ENCODE assay signal across 8 cellular contexts in the genomic region with DNA sequence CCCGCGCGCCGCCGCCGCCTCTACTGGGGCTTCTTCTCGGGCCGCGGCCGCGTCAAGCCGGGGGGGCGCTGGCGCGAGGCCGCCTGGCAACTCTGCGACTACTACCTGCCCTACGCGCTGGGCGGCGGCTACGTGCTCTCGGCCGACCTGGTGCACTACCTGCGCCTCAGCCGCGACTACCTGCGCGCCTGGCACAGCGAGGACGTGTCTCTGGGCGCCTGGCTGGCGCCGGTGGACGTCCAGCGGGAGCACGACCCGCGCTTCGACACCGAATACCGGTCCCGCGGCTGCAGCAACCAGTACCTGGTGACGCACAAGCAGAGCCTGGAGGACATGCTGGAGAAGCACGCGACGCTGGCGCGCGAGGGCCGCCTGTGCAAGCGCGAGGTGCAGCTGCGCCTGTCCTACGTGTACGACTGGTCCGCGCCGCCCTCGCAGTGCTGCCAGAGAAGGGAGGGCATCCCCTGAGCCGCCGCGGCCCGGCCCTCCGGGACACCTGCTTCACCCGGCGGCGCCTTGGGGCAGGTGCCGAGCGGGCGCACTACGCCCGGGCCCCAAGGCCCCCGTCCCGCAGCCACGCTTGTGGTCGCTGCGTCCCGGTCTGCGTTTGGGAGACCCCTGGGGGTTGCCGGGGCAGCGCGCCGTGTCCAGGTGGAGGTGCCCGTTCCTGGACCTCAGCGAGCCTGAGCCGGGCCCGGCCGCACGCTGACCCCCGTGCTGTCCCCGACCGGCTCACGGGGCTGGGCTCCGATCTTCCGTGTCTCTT. TPM values are rescaled to one million over a fixed set of nuclear protein-coding genes. Genes with fewer than 3 reads are reported as not detected.
DNase-seq lines count a peak whose midpoint lies in the region; ATAC-seq and TF ChIP-seq lines count a peak whose summit lies in the region.

No MANE protein-coding gene starts in this region.

- H3K36me3 Mint-ChIP-seq in GM23338 (ENCODE audit: low read depth) = peaks cover 21% of the 10 kb centered on the region

- H3K27me3 Mint-ChIP-seq in GM23338 (ENCODE audit: insufficient read depth, low read depth, poor library complexity) = peaks cover 13% of the 10 kb centered on the region

- H3K79me2 ChIP-seq in GM23338 (replicated peaks; ENCODE audit: insufficient read depth) = peaks cover 40% of the 10 kb centered on the region

- H3K4me1 ChIP-seq in GM23338 (ENCODE audit: insufficient read depth) (peaks cover 6% of the 10 kb centered on the region), SJSA1 (replicated peaks) (peaks cover 24% of the 10 kb centered on the region), skeletal muscle tissue (ENCODE audit: control insufficient read depth in 3 of 3, insufficient read depth in 3 of 3, low read length in 3 of 3) (peaks cover 33 to 40% (median 34%) of the 10 kb centered on the region in 3 donors)

- H3K4me1 Mint-ChIP-seq in GM23338 = peaks cover 18% of the 10 kb centered on the region

- peaks cover 10% of the 10 kb centered on the region; the same call in 1 of the 2 replicates for H3F3A ChIP-seq in GM23338 (replicated peaks; ENCODE audit: low read depth)

- H3K9me2 ChIP-seq in GM23338 (ENCODE audit: insufficient read depth) = no peaks in the 10 kb centered on the region

- peaks cover 10% of the 10 kb centered on the region for H3K9me3 Mint-ChIP-seq in GM23338

- peak overlapping the region; percentile 28; the same call in 1 of the 2 replicates for H3K4me3 ChIP-seq in GM23338
- peak overlapping the region; percentile 97 for H3K4me3 ChIP-seq in SJSA1
- peak overlapping the region; percentile 56 for H3K4me3 ChIP-seq in fibroblast of the aortic adventitia (ENCODE audit: low read depth, low read length)
- peak overlapping the region; percentile 30 to 74 (median 70) for H3K4me3 ChIP-seq in skeletal muscle tissue (ENCODE audit: low read length in 3 of 3)

- H3K9me3 ChIP-seq in SJSA1 (replicated peaks) = peaks cover 5% of the 10 kb centered on the region; the same call in 1 of the 2 replicates
- no peaks in the 10 kb centered on the region for H3K9me3 ChIP-seq in skeletal muscle tissue (ENCODE audit: control insufficient read depth in 3 of 3, low read length in 3 of 3)

- DNase-seq in GM23338 (ENCODE audit: low spot score) = no peak
- DNase-seq in SJSA1 (ENCODE audit: low read depth in 1 of 2, low spot score in 2 of 2) = no peak
- no peak for DNase-seq in fibroblast of the aortic adventitia (ENCODE audit: low read depth)
- no peak for DNase-seq in DMS 273 treated with DMSO at 0.1 percent for 48 hours (lab: John Stamatoyannopoulos, UW)
- no peak for DNase-seq in OCI-M1 (lab: John Stamatoyannopoulos, UW)

- H3K27me3 ChIP-seq in GM23338 (ENCODE audit: insufficient read depth) (no peaks in the 10 kb centered on the region), SJSA1 (replicated peaks) (no peaks in the 10 kb centered on the region), skeletal muscle tissue (ENCODE audit: control insufficient read depth in 3 of 3, insufficient read depth in 3 of 3, low read length in 3 of 3) (peaks cover 11 to 15% (median 11%) of the 10 kb centered on the region in 3 donors)

- H3K4me3 Mint-ChIP-seq in GM23338 = peak overlapping the region; percentile 59

- H3K9ac ChIP-seq in skeletal muscle tissue (ENCODE audit: low read depth in 1 of 3, low read length in 3 of 3) = peak overlapping the region in 1 of 3 donors; percentile 57

- H3K27ac Mint-ChIP-seq in GM23338 = no peak overlapping the region

- no peak for ATAC-seq in GM23338
- ATAC-seq in activated CD4-positive, CD25-positive, alpha-beta regulatory T cell treated with anti-CD3 and anti-CD28 coated beads, Interleukin-2, amount 50 U/mL, for 24 hours = no peak
- no peak for ATAC-seq in HG03520 (IDR thresholded peaks at IDR 0.05; ENCODE audit: unreplicated experiment)

- no peaks in the 10 kb centered on the region for H3K36me3 ChIP-seq in GM23338 (ENCODE audit: insufficient read depth)
- peaks cover 46% of the 10 kb centered on the region for H3K36me3 ChIP-seq in SJSA1
- H3K36me3 ChIP-seq in skeletal muscle tissue (ENCODE audit: control insufficient read depth in 3 of 3, insufficient read depth in 3 of 3, low read length in 3 of 3) = peaks cover 5 to 14% (median 6%) of the 10 kb centered on the region in 3 donors

- H3K27ac ChIP-seq in GM23338 (ENCODE audit: low read depth) (no peak overlapping the region), SJSA1 (no peak overlapping the region), skeletal muscle tissue (ENCODE audit: low read depth, low read length) (no peak overlapping the region)

- TF ChIP-seq CTCF in GM23338 (conservative IDR thresholded peaks at IDR 0.05; ENCODE audit: low read depth in 2 of 2) = no peak
- TF ChIP-seq CTCF in fibroblast of the aortic adventitia (IDR thresholded peaks at IDR 0.05; ENCODE audit: insufficient read depth, low read length) = no peak

- H2AFZ ChIP-seq in GM23338 = no peak overlapping the region

- H3K4me2 ChIP-seq in GM23338 = peak overlapping the region; percentile 38; the same call in 1 of the 2 replicates

- H4K20me1 ChIP-seq in GM23338 (replicated peaks; ENCODE audit: insufficient read depth) = peaks cover 8% of the 10 kb centered on the region

TF ChIP-seq in GM23338, 12 proteins besides CTCF, POLR2A, EP300 and RAD21 (continues in another document):
- TF ChIP-seq POLR2AphosphoS5 (IDR thresholded peaks at IDR 0.05; ENCODE audit: low read depth) = no peak

RNA-seq across cellular contexts. Expression of gene B3GALT6, which starts 0.9 kb away (rescaled TPM):
- 26.5 and 33.5 TPM in 2 replicates for total RNA-seq in GM23338 (2014; rRNA removed; shearing (Covaris generic))
- polyA plus RNA-seq in GM23338 (2016; fragmentation: Nextera tagmentation; extraction: Ambion mirVana) = 5.5 and 9.3 TPM in 2 replicates
- total RNA-seq in SJSA1 (2014; rRNA removed; shearing (Covaris generic)) = 50.1 and 51.3 TPM in 2 replicates
- total RNA-seq in fibroblast of the aortic adventitia (ENCODE audit: low replicate concordance) = 24.7 and 37.1 TPM in 2 replicates
- 10.4 TPM for total RNA-seq in skeletal muscle tissue

RNA-seq across cellular contexts. Expression of gene SDF4, which starts 1.2 kb away (rescaled TPM):
- total RNA-seq in GM23338 (2014; rRNA removed; shearing (Covaris generic)) = 51.6 and 62.6 TPM in 2 replicates
- 45.0 and 49.2 TPM in 2 replicates for polyA plus RNA-seq in GM23338 (2016; fragmentation: Nextera tagmentation; extraction: Ambion mirVana)
- 154 and 156 TPM in 2 replicates for total RNA-seq in SJSA1 (2014; rRNA removed; shearing (Covaris generic))
- total RNA-seq in fibroblast of the aortic adventitia (ENCODE audit: low replicate concordance) = 91.6 and 126 TPM in 2 replicates
- total RNA-seq in skeletal muscle tissue = 28.2 TPM

RNA-seq across cellular contexts. Expression of gene C1QTNF12, which starts 13.5 kb away (rescaled TPM):
- 3.0 and 4.1 TPM in 2 replicates for total RNA-seq in GM23338 (2014; rRNA removed; shearing (Covaris generic))
- 4.1 and 4.2 TPM in 2 replicates for polyA plus RNA-seq in GM23338 (2016; fragmentation: Nextera tagmentation; extraction: Ambion mirVana)
- total RNA-seq in SJSA1 (2014; rRNA removed; shearing (Covaris generic)) = 0.25 and 1.8 TPM in 2 replicates
- 0.65 and 1.4 TPM in 2 replicates for total RNA-seq in fibroblast of the aortic adventitia (ENCODE audit: low replicate concordance)
- 1.0 TPM for total RNA-seq in skeletal muscle tissue

RNA-seq across cellular contexts. Expression of gene TNFRSF4, which starts 19.0 kb away (rescaled TPM):
- not detected in 2 replicates for total RNA-seq in GM23338 (2014; rRNA removed; shearing (Covaris generic))
- not detected in 2 replicates for polyA plus RNA-seq in GM23338 (2016; fragmentation: Nextera tagmentation; extraction: Ambion mirVana)
- total RNA-seq in SJSA1 (2014; rRNA removed; shearing (Covaris generic)) = not detected in 2 replicates
- 0.65 TPM in 1 of 2 replicates, not detected in the other for total RNA-seq in fibroblast of the aortic adventitia (ENCODE audit: low replicate concordance)
- total RNA-seq in skeletal muscle tissue = 0.52 TPM

RNA-seq across cellular contexts. Expression of gene TNFRSF18, which starts 26.6 kb away (rescaled TPM):
- 0.58 and 1.5 TPM in 2 replicates for total RNA-seq in GM23338 (2014; rRNA removed; shearing (Covaris generic))
- 0.56 and 1.1 TPM in 2 replicates for polyA plus RNA-seq in GM23338 (2016; fragmentation: Nextera tagmentation; extraction: Ambion mirVana)
- not detected in 2 replicates for total RNA-seq in SJSA1 (2014; rRNA removed; shearing (Covaris generic))
- not detected in 2 replicates for total RNA-seq in fibroblast of the aortic adventitia (ENCODE audit: low replicate concordance)
- 1.6 TPM for total RNA-seq in skeletal muscle tissue

Comparison
In these comparisons a context has a peak if more than half of its experiments do, and no peak if none do; other contexts are left out.
1. H3K4me3 ChIP-seq: peak in every context shown above with its lines; median percentile 97 in SJSA1; 70 in skeletal muscle tissue; 56 in fibroblast of the aortic adventitia; 28 in GM23338.